In the genomic region with DNA sequence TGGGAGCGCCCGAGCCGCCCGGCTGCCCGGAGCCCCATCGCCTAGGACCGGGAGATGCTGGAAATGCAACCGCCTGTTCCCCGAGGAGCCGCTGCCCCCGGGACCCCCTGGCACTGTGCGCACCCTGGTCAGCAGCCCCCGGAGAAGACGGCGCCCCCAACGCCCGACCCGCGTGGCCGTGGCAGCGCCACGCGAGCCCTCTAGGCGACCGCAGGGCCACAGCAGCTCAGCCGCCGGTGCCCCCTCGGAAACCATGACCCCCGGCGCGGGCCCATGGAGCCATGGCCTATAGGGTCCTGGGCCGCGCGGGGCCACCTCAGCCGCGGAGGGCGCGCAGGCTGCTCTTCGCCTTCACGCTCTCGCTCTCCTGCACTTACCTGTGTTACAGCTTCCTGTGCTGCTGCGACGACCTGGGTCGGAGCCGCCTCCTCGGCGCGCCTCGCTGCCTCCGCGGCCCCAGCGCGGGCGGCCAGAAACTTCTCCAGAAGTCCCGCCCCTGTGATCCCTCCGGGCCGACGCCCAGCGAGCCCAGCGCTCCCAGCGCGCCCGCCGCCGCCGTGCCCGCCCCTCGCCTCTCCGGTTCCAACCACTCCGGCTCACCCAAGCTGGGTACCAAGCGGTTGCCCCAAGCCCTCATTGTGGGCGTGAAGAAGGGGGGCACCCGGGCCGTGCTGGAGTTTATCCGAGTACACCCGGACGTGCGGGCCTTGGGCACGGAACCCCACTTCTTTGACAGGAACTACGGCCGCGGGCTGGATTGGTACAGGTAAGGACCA, we compare ENCODE assay signal across 9 cellular contexts. TPM values are rescaled to one million over a fixed set of nuclear protein-coding genes. Genes with fewer than 3 reads are reported as not detected.
DNase-seq lines count a peak whose midpoint lies in the region; ATAC-seq, FAIRE-seq and TF ChIP-seq lines count a peak whose summit lies in the region.
"Had no signal": no experiment of that assay in that cellular context is flagged by ENCODE, and none has a peak within 500 bp of the region (broad histone marks: within the 10 kb centered on the region; RNA-seq: fewer than 3 reads in every experiment).

No MANE protein-coding gene starts in this region.

- H3K4me1 Mint-ChIP-seq in nephron, result peaks cover 6% of the 10 kb centered on the region

- TF ChIP-seq CTCF in foreskin keratinocyte (conservative IDR thresholded peaks at IDR 0.05) (no peak), nephron (IDR thresholded peaks at IDR 0.05; ENCODE audit: unreplicated experiment in 3 of 3) (peak in 1 of 3 experiments; percentile 7), thyroid gland (IDR thresholded peaks at IDR 0.05) (no peak)

- no peaks in the 10 kb centered on the region for H3K36me3 Mint-ChIP-seq in nephron (ENCODE audit: low read depth)

- ATAC-seq in Right ventricle myocardium superior (ENCODE audit: poor library complexity) (no peak), foreskin keratinocyte (peak; percentile 4), HG03159 (IDR thresholded peaks at IDR 0.05; ENCODE audit: unreplicated experiment) (no peak)

- WGBS in urinary bladder, result 2% methylated on average over 82 of the region's 82 CpGs
- WGBS in thyroid gland, 2 donors, result 4 to 6% methylated on average over 7 to 37 of the region's 82 CpGs

- H3K36me3 ChIP-seq in urinary bladder (ENCODE audit: insufficient read depth), result no peaks in the 10 kb centered on the region
- no peaks in the 10 kb centered on the region for H3K36me3 ChIP-seq in thyroid gland

- no peak overlapping the region for H3K27ac Mint-ChIP-seq in nephron

- TF ChIP-seq POLR2A in thyroid gland (IDR thresholded peaks at IDR 0.05), result no peak

- H3K27me3 Mint-ChIP-seq in nephron (ENCODE audit: low read depth), result peaks cover 83% of the 10 kb centered on the region

- peaks cover 13% of the 10 kb centered on the region for H3K4me1 ChIP-seq in foreskin keratinocyte
- no peaks in the 10 kb centered on the region for H3K4me1 ChIP-seq in urinary bladder (ENCODE audit: insufficient read depth)
- H3K4me1 ChIP-seq in thyroid gland, result peaks cover 0 to 14% of the 10 kb centered on the region in 2 donors

- H3K9me3 ChIP-seq in thyroid gland, result no peaks in the 10 kb centered on the region

- DNase-seq in Right ventricle myocardium superior (peak; percentile 40), cardiac septum (ENCODE audit: low spot score) (no peak), foreskin keratinocyte (peak in 1 of 2 donors; percentile 34), thyroid gland (no peak), RCC 7860 (ENCODE audit: low spot score) (no peak)
- DNase-seq: activated effector memory CD4-positive, alpha-beta T cell treated with Interleukin-2 at 50 U/mL for 16 hours had no signal

- no peaks in the 10 kb centered on the region for H3K27me3 ChIP-seq in foreskin keratinocyte
- peaks cover 3% of the 10 kb centered on the region for H3K27me3 ChIP-seq in thyroid gland

- no peaks in the 10 kb centered on the region for H3K9me3 Mint-ChIP-seq in nephron

- H3K4me3 ChIP-seq in urinary bladder (ENCODE audit: low read depth, low read length), result peak overlapping the region; percentile 33
- H3K4me3 ChIP-seq in thyroid gland (replicated peaks in 1 of 3), result peak overlapping the region in 1 of 3 donors; percentile 30

- FAIRE-seq in RCC 7860 (lab: Jason Lieb, UNC), result no peak

- H3K4me3 Mint-ChIP-seq in nephron, result peak overlapping the region in 2 of 3 experiments; percentile 37 to 57

- H3K27ac ChIP-seq in foreskin keratinocyte (peak overlapping the region; percentile 23), urinary bladder (ENCODE audit: low read depth) (no peak overlapping the region), thyroid gland (no peak overlapping the region)

- intact Hi-C loops in Right ventricle myocardium superior (cut with DNase I) (no loop called here), cardiac septum (cut with DNase I) (no loop called here), thyroid gland (cut with DNase I) (no loop called here)

RNA-seq across cellular contexts. Expression of a gene that starts 0.6 kb away (rescaled TPM):
- total RNA-seq in Right ventricle myocardium superior (0.19 TPM), cardiac septum (0.22 TPM), foreskin keratinocyte (31.1 and 32.4 TPM in 2 replicates), urinary bladder (0.16 TPM), thyroid gland (1 to 10 TPM in 3 of 4 donors, under 1 TPM in 1; 0.88 to 7.0 (median 3.7) TPM)
- polyA plus RNA-seq in foreskin keratinocyte (34.3 and 36.2 TPM in 2 replicates), urinary bladder (0.81 TPM)
